8 cellular contexts compared by ENCODE assay signal in the genomic region with DNA sequence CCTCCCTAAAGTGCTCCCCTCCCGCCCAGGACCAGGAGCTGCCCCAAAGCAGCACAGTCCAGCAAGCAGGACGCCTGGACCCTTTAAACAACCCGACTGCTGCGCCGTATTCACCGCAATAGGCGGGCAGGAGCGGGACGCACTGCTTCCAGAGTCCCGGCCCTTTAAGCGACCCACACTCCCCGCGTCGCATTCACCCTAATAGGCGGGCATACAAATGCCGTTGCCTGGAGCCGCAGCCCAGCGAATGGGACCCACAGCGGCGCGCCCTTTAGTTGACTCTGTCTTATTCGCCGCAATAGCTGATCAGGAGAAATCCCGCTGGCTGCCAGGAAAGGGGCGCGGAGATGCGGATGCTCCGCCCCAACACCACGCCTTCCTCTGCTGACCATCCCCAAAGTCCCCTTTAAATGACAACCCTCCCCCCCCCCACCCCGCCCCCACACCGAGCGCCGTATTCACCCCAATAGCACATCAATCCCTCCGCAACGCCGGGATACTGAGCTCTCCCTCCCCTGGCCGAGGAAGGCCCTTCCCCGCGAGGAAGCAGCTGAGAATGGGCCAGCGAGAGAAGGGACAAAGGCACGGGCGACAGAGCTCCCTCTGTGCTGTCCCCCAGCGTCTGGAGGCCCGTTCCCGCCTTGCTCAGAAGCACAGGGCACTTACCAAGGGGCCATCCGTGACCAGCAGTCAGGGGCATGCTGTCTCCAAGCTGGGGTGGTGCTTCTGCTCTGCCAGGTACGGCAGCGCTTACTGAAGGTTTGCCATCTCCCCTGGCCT. TPM values are rescaled to one million over a fixed set of nuclear protein-coding genes. Genes with fewer than 3 reads are reported as not detected.
DNase-seq lines count a peak whose midpoint lies in the region; ATAC-seq, FAIRE-seq and TF ChIP-seq lines count a peak whose summit lies in the region.

No MANE protein-coding gene starts in this region.

- peak overlapping the region; percentile 59 for H3K4me2 ChIP-seq in endothelial cell of umbilical vein (ENCODE audit: insufficient read depth, low read length)

- POLR2A ChIA-PET in endothelial cell of umbilical vein (lab: Charles Lee), result no interaction called here

- TF ChIP-seq CTCF in HFF-Myc (IDR thresholded peaks at IDR 0.05; ENCODE audit: low read depth, low read length, missing control alignments), result no peak
- TF ChIP-seq CTCF in endothelial cell of umbilical vein (IDR thresholded peaks at IDR 0.05; ENCODE audit: extremely low read depth in 1 of 2, insufficient read depth in 1 of 2, low read depth in 1 of 2, low read length in 2 of 2), result no peak
- TF ChIP-seq CTCF in lower leg skin (IDR thresholded peaks at IDR 0.05), result no peak

- H3K4me3 ChIP-seq in HFF-Myc (replicated peaks; ENCODE audit: low read depth, low read length) (peak overlapping the region; percentile 51), endothelial cell of umbilical vein (replicated peaks in 1 of 3; ENCODE audit: insufficient read depth in 1 of 3, low read depth in 1 of 3, low read length in 3 of 3) (peak overlapping the region; percentile 9 to 54 (median 29)), lower leg skin (ENCODE audit: low read depth, poor library complexity, severe bottlenecking) (peak overlapping the region; percentile 3)

- no peaks in the 10 kb centered on the region for H3K9me1 ChIP-seq in endothelial cell of umbilical vein (replicated peaks; ENCODE audit: control insufficient read depth, extremely low read depth, insufficient read depth, low read length)

- intact Hi-C loops in endothelial cell of umbilical vein (cut with micrococcal nuclease) (loop anchor here (1.0 to 10.0 kb wide), 4 partner anchors 36 to 226 kb away; no protein-coding TSS in a partner anchor), lower leg skin (cut with DNase I; ENCODE audit: low total_unique reads) (no loop called here)

- WGBS in lower leg skin, 2 donors, result 8% methylated on average over 26 to 37 of the region's 48 CpGs

- no peaks in the 10 kb centered on the region for H3K27me3 ChIP-seq in endothelial cell of umbilical vein (ENCODE audit: control insufficient read depth in 2 of 2, insufficient read depth in 2 of 2, low read length in 2 of 2)

- no peak for TF ChIP-seq POLR2A in endothelial cell of umbilical vein (IDR thresholded peaks at IDR 0.05; ENCODE audit: low read depth, low read length)
- no peak for TF ChIP-seq POLR2A in lower leg skin (IDR thresholded peaks at IDR 0.05)

- no peak for ATAC-seq in HG02571 (IDR thresholded peaks at IDR 0.05; ENCODE audit: unreplicated experiment)

- no peak overlapping the region for H3K9ac ChIP-seq in endothelial cell of umbilical vein (replicated peaks; ENCODE audit: extremely low read depth, insufficient read depth, low read length)

- H3K9me3 ChIP-seq in endothelial cell of umbilical vein (replicated peaks; ENCODE audit: control insufficient read depth, insufficient read depth, low read length), result no peaks in the 10 kb centered on the region

- no peaks in the 10 kb centered on the region for H4K20me1 ChIP-seq in endothelial cell of umbilical vein (replicated peaks; ENCODE audit: control insufficient read depth, extremely low read depth, insufficient read depth, low read length)

- H3K4me1 ChIP-seq in endothelial cell of umbilical vein (ENCODE audit: control insufficient read depth, extremely low read depth, insufficient read depth, low read length), result peaks cover 5% of the 10 kb centered on the region

- no peak overlapping the region for H3K27ac ChIP-seq in endothelial cell of umbilical vein (ENCODE audit: insufficient read depth, low read depth, low read length)

- no TSS peak for BruUV-seq in endothelial cell of umbilical vein (replicated peaks; lab: Mats Ljungman, UMichigan)

- H2AFZ ChIP-seq in endothelial cell of umbilical vein (ENCODE audit: low read depth, low read length), result no peak overlapping the region

- no peaks in the 10 kb centered on the region for H3K36me3 ChIP-seq in endothelial cell of umbilical vein (ENCODE audit: control insufficient read depth in 2 of 2, extremely low read depth in 1 of 2, insufficient read depth in 2 of 2, low read length in 2 of 2)

- peak; percentile 72 for DNase-seq in ACHN
- peak; percentile 75 for DNase-seq in HFF-Myc (ENCODE audit: extremely low read depth, low read depth)
- peak; percentile 83 for DNase-seq in SK-MEL-5 (ENCODE audit: low read depth, low spot score)
- DNase-seq in endothelial cell of umbilical vein (ENCODE audit: low read depth, low spot score), result peak; percentile 92
- peak; percentile 85 to 97 for DNase-seq in lower leg skin (ENCODE audit: low spot score in 2 of 2)
- DNase-seq in stimulated activated CD4-positive, alpha-beta T cell treated with anti-CD3 and anti-CD28 coated beads, Interleukin-4, amount 100 ng/mL, for 24 hours, result peak; percentile 16
- no peak for DNase-seq in activated effector memory CD4-positive, alpha-beta T cell treated with Interleukin-2 at 50 U/mL for 16 hours

- in situ Hi-C loops in ACHN (cut with HindIII; ENCODE audit: low pct_ligation_motif_present, low pct_unique_long_range_greater_than_20kb, low sequenced_read_pairs) (no loop called here), SK-MEL-5 (cut with HindIII; ENCODE audit: low pct_unique_long_range_greater_than_20kb, low sequenced_read_pairs) (no loop called here)

- dilution Hi-C loops in endothelial cell of umbilical vein (cut with MboI; ENCODE audit: extremely low pct_ligation_motif_present, low sequenced_read_pairs), result no loop called here

- CTCF ChIA-PET in endothelial cell of umbilical vein (lab: Charles Lee), result interaction anchor here (0.7 to 1.5 kb wide), 12 partner anchors 10 to 269 kb away, joined by 3 to 7 read pairs (median 3); no protein-coding TSS in a partner anchor

- peaks cover 59% of the 10 kb centered on the region for H3K79me2 ChIP-seq in endothelial cell of umbilical vein (ENCODE audit: control insufficient read depth, insufficient read depth, low read length)

- FAIRE-seq in endothelial cell of umbilical vein (lab: Jason Lieb, UNC), result peak; percentile 89

TF ChIP-seq in endothelial cell of umbilical vein, 7 proteins besides CTCF, POLR2A, EP300 and RAD21:
- peak; percentile 50 for TF ChIP-seq POLR2AphosphoS5 (IDR thresholded peaks at IDR 0.05; ENCODE audit: insufficient read depth, low read depth, low read length)
- TF ChIP-seq FOS (IDR thresholded peaks at IDR 0.05; ENCODE audit: borderline replicate concordance, insufficient read depth, low read length), result no peak
- TF ChIP-seq EZH2 (IDR thresholded peaks at IDR 0.05; ENCODE audit: borderline replicate concordance, low read depth, low read length, severe bottlenecking), result no peak
- TF ChIP-seq GATA2 (IDR thresholded peaks at IDR 0.05; ENCODE audit: insufficient read depth, insufficient read length, low read depth, low read length), result no peak
- TF ChIP-seq MYC (IDR thresholded peaks at IDR 0.05; ENCODE audit: low read depth, low read length), result no peak

RNA-seq across cellular contexts. Expression of a gene that starts 4.7 kb away (rescaled TPM):
- total RNA-seq in SK-MEL-5 (2014; rRNA removed; shearing (Covaris generic)), result 11.7 and 15.2 TPM in 2 replicates
- polyA plus RNA-seq in SK-MEL-5 (2015; cell fraction: cytosol; rRNA removed), result 27.8 and 30.3 TPM in 2 replicates
- polyA plus RNA-seq in SK-MEL-5 (2015; cell fraction: nucleus; rRNA removed), result 71.9 and 89.9 TPM in 2 replicates
- total RNA-seq in endothelial cell of umbilical vein (30.2 and 37.7 TPM in 2 replicates), lower leg skin (10 to 100 TPM; 39.0 to 77.4 (median 64.2) TPM)
- polyA plus RNA-seq in endothelial cell of umbilical vein, result 8.6 and 8.7 TPM in 2 replicates
- 5.1 and 7.4 TPM in 2 replicates for polyA plus RNA-seq in endothelial cell of umbilical vein (2011; cell fraction: cytosol; rRNA removed)
- 44.8 and 50.4 TPM in 2 replicates for polyA plus RNA-seq in endothelial cell of umbilical vein (2011; cell fraction: nucleus; rRNA removed)
- 12.2 and 21.7 TPM in 2 replicates for polyA plus RNA-seq in endothelial cell of umbilical vein (2012)
- 11.6 and 15.5 TPM in 2 replicates for polyA minus RNA-seq in endothelial cell of umbilical vein
- polyA minus RNA-seq in endothelial cell of umbilical vein (2011; cell fraction: cytosol; rRNA and poly(A)+ RNA removed), result 30.7 TPM
- polyA minus RNA-seq in endothelial cell of umbilical vein (2011; cell fraction: nucleus; rRNA and poly(A)+ RNA removed), result 29.0 and 47.7 TPM in 2 replicates

RNA-seq across cellular contexts. Expression of a gene that starts 58.2 kb away (rescaled TPM):
- total RNA-seq in SK-MEL-5 (2014; rRNA removed; shearing (Covaris generic)), result not detected in 2 replicates
- polyA plus RNA-seq in SK-MEL-5 (2015; cell fraction: cytosol; rRNA removed), result not detected in 2 replicates
- polyA plus RNA-seq in SK-MEL-5 (2015; cell fraction: nucleus; rRNA removed), result not detected in 2 replicates
- total RNA-seq in endothelial cell of umbilical vein (not detected in 2 replicates), lower leg skin (not detected)
- polyA plus RNA-seq in endothelial cell of umbilical vein, result not detected in 2 replicates
- polyA plus RNA-seq in endothelial cell of umbilical vein (2011; cell fraction: cytosol; rRNA removed), result not detected in 2 replicates
- not detected in 2 replicates for polyA plus RNA-seq in endothelial cell of umbilical vein (2011; cell fraction: nucleus; rRNA removed)
- not detected in 2 replicates for polyA plus RNA-seq in endothelial cell of umbilical vein (2012)
- polyA minus RNA-seq in endothelial cell of umbilical vein, result not detected in 2 replicates
- polyA minus RNA-seq in endothelial cell of umbilical vein (2011; cell fraction: cytosol; rRNA and poly(A)+ RNA removed), result not detected
- polyA minus RNA-seq in endothelial cell of umbilical vein (2011; cell fraction: nucleus; rRNA and poly(A)+ RNA removed), result not detected in 2 replicates
